ENCODE assay signal across 27 cellular contexts in genomic region chr6:124987999-124988591, GRCh38.
"Had no signal": no experiment of that assay in that cellular context is flagged by ENCODE, and none has a peak within 500 bp of the region (broad histone marks: within the 10 kb centered on the region; RNA-seq: fewer than 3 reads in every experiment).

No MANE protein-coding gene starts in this region.

- H3K4me3 ChIP-seq: ascending aorta had no signal

- H3K27me3 Mint-ChIP-seq: activated naive CD4-positive, alpha-beta T cell treated with anti-CD3 and anti-CD28 coated beads, Interleukin-2, amount 50 U/mL, for 24 hours; activated T-cell treated with anti-CD3 and anti-CD28 coated beads, Interleukin-2, amount 50 U/mL, for 24 hours; brain; central memory CD8-positive, alpha-beta T cell had no signal

- H3K36me3 Mint-ChIP-seq: activated naive CD4-positive, alpha-beta T cell treated with anti-CD3 and anti-CD28 coated beads, Interleukin-2, amount 50 U/mL, for 24 hours had no signal

- DNase-seq: activated CD4-positive, alpha-beta T cell treated with anti-CD3 and anti-CD28 coated beads for 4 hours; activated CD4-positive, alpha-beta T cell treated with anti-CD3 and anti-CD28 coated beads, Interleukin-2, amount 50 U/mL, for 4 hours; activated CD8-positive, alpha-beta T cell treated with anti-CD3 and anti-CD28 coated beads, Interleukin-2, amount 10 ng/mL, durations not matched to agents 7 days and 5 days; activated effector memory CD4-positive, alpha-beta T cell treated with Interleukin-2 at 50 U/mL for 16 hours; activated naive CD4-positive, alpha-beta T cell; activated T-cell treated with anti-CD3 and anti-CD28 coated beads, Interleukin-2, amount 50 U/mL, for 24 hours; amniotic stem cell; MM.1S; NCI-H1105; NCI-H1930; NCI-H2171; NCI-H226; NCI-H526; NCI-H774; NK-92 treated with Interleukin-12 subunit alpha and Interleukin-12 subunit beta, amount 100 ng/mL, for 24 hours; OCI-M1; RPMI8226; SK-N-SH; T-helper 1 cell had no signal

- H3K9me3 ChIP-seq: ascending aorta, SK-N-SH had no signal

- H3K9ac ChIP-seq: SK-N-SH had no signal

- H3K27ac ChIP-seq: ascending aorta had no signal

- H3K4me2 ChIP-seq: SK-N-SH had no signal

- ATAC-seq: activated CD4-positive, CD25-positive, alpha-beta regulatory T cell treated with anti-CD3 and anti-CD28 coated beads, Interleukin-2, amount 50 U/mL, for 24 hours; activated CD8-positive, alpha-beta T cell treated with anti-CD3 and anti-CD28 coated beads, Interleukin-2, amount 10 ng/mL, durations not matched to agents 7 days and 5 days; Panc1; Right ventricle myocardium inferior had no signal

- H3K27me3 ChIP-seq: ascending aorta had no signal

- H3K4me1 Mint-ChIP-seq: activated naive CD4-positive, alpha-beta T cell treated with anti-CD3 and anti-CD28 coated beads, Interleukin-2, amount 50 U/mL, for 24 hours; central memory CD8-positive, alpha-beta T cell had no signal

- H3K9me3 Mint-ChIP-seq: activated naive CD4-positive, alpha-beta T cell treated with anti-CD3 and anti-CD28 coated beads, Interleukin-2, amount 50 U/mL, for 24 hours; activated T-cell treated with anti-CD3 and anti-CD28 coated beads, Interleukin-2, amount 50 U/mL, for 24 hours; activated T-helper 1 cell treated with anti-CD3 and anti-CD28 coated beads, Interleukin-12 subunit alpha, Interleukin-12 subunit beta, Interleukin-2, Interleukin-4 antibody, amounts not matched to agents 30 ng/mL and 10 ng/mL and 1 ng/mL, durations not matched to agents 14 hours and 24 hours and 36 hours; brain; central memory CD8-positive, alpha-beta T cell had no signal

- H3K4me3 Mint-ChIP-seq: activated CD8-positive, alpha-beta T cell treated with anti-CD3 and anti-CD28 coated beads, Interleukin-2, amount 10 ng/mL, durations not matched to agents 7 days and 5 days; activated naive CD4-positive, alpha-beta T cell treated with anti-CD3 and anti-CD28 coated beads, Interleukin-2, amount 50 U/mL, for 24 hours; activated T-cell treated with anti-CD3 and anti-CD28 coated beads, Interleukin-2, amount 50 U/mL, for 24 hours; activated T-helper 1 cell treated with anti-CD3 and anti-CD28 coated beads, Interleukin-12 subunit alpha, Interleukin-12 subunit beta, Interleukin-2, Interleukin-4 antibody, amounts not matched to agents 30 ng/mL and 10 ng/mL and 1 ng/mL, durations not matched to agents 14 hours and 24 hours and 36 hours; brain; central memory CD8-positive, alpha-beta T cell had no signal

- H3K27ac Mint-ChIP-seq: activated CD8-positive, alpha-beta T cell treated with anti-CD3 and anti-CD28 coated beads, Interleukin-2, amount 10 ng/mL, durations not matched to agents 7 days and 5 days; activated naive CD4-positive, alpha-beta T cell treated with anti-CD3 and anti-CD28 coated beads, Interleukin-2, amount 50 U/mL, for 24 hours; activated T-cell treated with anti-CD3 and anti-CD28 coated beads, Interleukin-2, amount 50 U/mL, for 24 hours; activated T-helper 1 cell treated with anti-CD3 and anti-CD28 coated beads, Interleukin-12 subunit alpha, Interleukin-12 subunit beta, Interleukin-2, Interleukin-4 antibody, amounts not matched to agents 30 ng/mL and 10 ng/mL and 1 ng/mL, durations not matched to agents 14 hours and 24 hours and 36 hours; brain had no signal
